21 cellular contexts compared by ENCODE assay signal in the genomic region with DNA sequence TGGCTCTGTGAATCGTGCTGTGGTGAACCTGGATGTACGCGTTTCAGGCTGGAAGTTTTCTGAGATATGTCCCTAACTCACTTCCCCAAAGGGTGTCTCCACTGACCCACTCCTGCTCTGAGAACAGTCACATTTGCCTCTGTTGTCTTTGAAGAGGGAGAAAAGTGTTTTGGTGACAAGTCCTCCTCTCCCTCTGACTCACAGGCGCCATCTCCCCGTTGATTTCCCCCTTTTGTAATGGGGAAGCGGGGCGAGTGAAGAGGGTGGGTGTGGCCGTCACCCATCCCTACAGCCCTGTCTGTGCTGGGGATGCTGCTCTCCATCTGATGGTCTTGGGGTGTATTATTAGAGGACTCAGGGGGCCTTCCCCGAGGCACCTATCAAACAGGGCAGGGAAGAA.
"Had no signal": no experiment of that assay in that cellular context is flagged by ENCODE, and none has a peak within 500 bp of the region (broad histone marks: within the 10 kb centered on the region; RNA-seq: fewer than 3 reads in every experiment).

No MANE protein-coding gene starts in this region.

- ATAC-seq: activated CD8-positive, alpha-beta T cell treated with anti-CD3 and anti-CD28 coated beads for 36 hours; body of pancreas; effector memory CD8-positive, alpha-beta T cell; left cardiac atrium; natural killer cell; stimulated activated effector memory CD8-positive, alpha-beta T cell treated with anti-CD3 and anti-CD28 coated beads, Interleukin-12 subunit alpha, Interleukin-12 subunit beta, amount 100 ng/mL, for 72 hours had no signal

- DNase-seq: activated CD4-positive, alpha-beta T cell treated with anti-CD3 and anti-CD28 coated beads, Interleukin-2, amount 10 ng/mL, durations not matched to agents 24 days and 14 days; activated CD8-positive, alpha-beta T cell treated with anti-CD3 and anti-CD28 coated beads for 36 hours; activated naive CD4-positive, alpha-beta T cell treated with Interleukin-2 at 50 U/mL for 16 hours; activated naive CD8-positive, alpha-beta T cell treated with anti-CD3 and anti-CD28 coated beads, Interleukin-2, amount 10 ng/mL, durations not matched to agents 7 days and 5 days; activated T-cell treated with anti-CD3 and anti-CD28 coated beads, Interleukin-2, amount 50 U/mL, for 24 hours; amygdala; body of pancreas; effector memory CD8-positive, alpha-beta T cell; esophagus squamous epithelium; left cardiac atrium; mesendoderm; natural killer cell; sigmoid colon; stimulated activated CD4-positive, alpha-beta T cell treated with anti-CD3 and anti-CD28 coated beads, Interleukin-4, amount 100 ng/mL, for 24 hours; stomach; T-helper 9 cell; testis had no signal

- H2AFZ ChIP-seq: hepatocyte, parathyroid adenoma had no signal

- H3K9ac ChIP-seq: parathyroid adenoma had no signal

- H3K4me2 ChIP-seq: hepatocyte had no signal

- H3K27me3 ChIP-seq: testis had no signal

- H3K27ac ChIP-seq: body of pancreas, esophagus squamous epithelium, hepatocyte, parathyroid adenoma, sigmoid colon, stomach, testis, upper lobe of left lung had no signal

- H3K4me3 ChIP-seq: body of pancreas, esophagus squamous epithelium, hepatocyte, sigmoid colon, stomach, testis, upper lobe of left lung had no signal

- H3K9me3 ChIP-seq: body of pancreas, esophagus squamous epithelium, sigmoid colon, stomach, testis, upper lobe of left lung had no signal

- H3K79me2 ChIP-seq: hepatocyte, parathyroid adenoma had no signal
